Comparison of ENCODE assay signal across 13 cellular contexts in the genomic region with DNA sequence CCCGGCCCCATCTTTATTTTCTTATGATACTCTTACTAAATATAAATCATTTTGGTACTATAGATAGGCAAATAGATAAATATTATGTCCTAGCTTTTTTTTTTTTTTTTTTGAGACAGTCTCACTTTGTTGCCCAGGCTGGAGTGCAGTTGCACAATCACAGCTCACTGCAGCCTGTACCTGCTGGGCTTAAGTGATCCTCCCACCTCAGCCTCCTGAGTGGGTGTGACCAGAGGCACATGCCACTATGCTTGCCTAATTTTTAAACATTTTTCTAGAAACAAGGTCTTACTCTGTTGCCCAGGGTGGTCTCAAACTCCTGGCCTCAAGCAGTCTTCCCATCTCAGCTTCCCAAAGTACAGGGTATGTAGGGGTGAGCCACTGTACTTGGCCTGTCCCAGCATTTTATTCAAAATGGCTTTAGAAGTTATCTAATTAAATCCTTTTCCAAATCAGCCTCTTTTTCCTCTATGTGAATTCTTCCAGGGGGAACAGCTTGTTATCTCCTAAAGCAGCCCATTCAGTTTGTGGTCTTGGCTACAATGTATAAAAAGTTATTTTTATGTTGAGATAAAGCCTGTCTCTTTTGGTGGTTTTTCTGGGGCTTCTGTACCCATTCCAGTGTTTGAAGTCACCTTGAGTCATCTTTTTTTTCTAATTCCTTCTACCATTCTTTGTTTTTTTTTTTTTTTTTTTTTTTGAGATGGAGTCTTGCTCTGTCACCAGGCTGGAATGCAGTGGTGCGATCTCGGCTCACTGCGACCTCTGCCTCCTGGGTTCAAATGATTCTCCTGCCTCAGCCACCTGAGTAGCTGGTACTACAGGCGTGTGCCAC. TPM values are rescaled to one million over a fixed set of nuclear protein-coding genes. Genes with fewer than 3 reads are reported as not detected.
DNase-seq lines count a peak whose midpoint lies in the region; ATAC-seq and TF ChIP-seq lines count a peak whose summit lies in the region.
"Had no signal": no experiment of that assay in that cellular context is flagged by ENCODE, and none has a peak within 500 bp of the region (broad histone marks: within the 10 kb centered on the region; RNA-seq: fewer than 3 reads in every experiment).

No MANE protein-coding gene starts in this region.

- H3K27me3 ChIP-seq in MG63: no peaks in the 10 kb centered on the region

- H3K27me3 Mint-ChIP-seq in chondrocyte (ENCODE audit: low read depth) (no peaks in the 10 kb centered on the region), nephron progenitor cell (ENCODE audit: low read depth, poor library complexity) (no peaks in the 10 kb centered on the region)
- H3K27me3 Mint-ChIP-seq in activated CD8-positive, alpha-beta memory T cell treated with anti-CD3 and anti-CD28 coated beads, Interleukin-2, amount 10 ng/mL, durations not matched to agents 7 days and 5 days: no peaks in the 10 kb centered on the region
- H3K27me3 Mint-ChIP-seq: activated naive CD8-positive, alpha-beta T cell treated with anti-CD3 and anti-CD28 coated beads for 36 hours had no signal

- H3K4me1 Mint-ChIP-seq in chondrocyte (ENCODE audit: low read depth): peaks cover 7% of the 10 kb centered on the region
- no peaks in the 10 kb centered on the region for H3K4me1 Mint-ChIP-seq in nephron progenitor cell
- peaks cover 7% of the 10 kb centered on the region for H3K4me1 Mint-ChIP-seq in activated CD8-positive, alpha-beta memory T cell treated with anti-CD3 and anti-CD28 coated beads, Interleukin-2, amount 10 ng/mL, durations not matched to agents 7 days and 5 days
- H3K4me1 Mint-ChIP-seq: activated naive CD8-positive, alpha-beta T cell treated with anti-CD3 and anti-CD28 coated beads for 36 hours had no signal

- no peak for TF ChIP-seq CTCF in chondrocyte (IDR thresholded peaks at IDR 0.05)
- no peak for TF ChIP-seq CTCF in nephron progenitor cell (IDR thresholded peaks at IDR 0.05)

- H3K4me3 Mint-ChIP-seq in chondrocyte (ENCODE audit: unreplicated experiment) (no peak overlapping the region), nephron progenitor cell (no peak overlapping the region)
- no peak overlapping the region for H3K4me3 Mint-ChIP-seq in activated CD8-positive, alpha-beta memory T cell treated with anti-CD3 and anti-CD28 coated beads, Interleukin-2, amount 10 ng/mL, durations not matched to agents 7 days and 5 days
- H3K4me3 Mint-ChIP-seq: activated naive CD8-positive, alpha-beta T cell treated with anti-CD3 and anti-CD28 coated beads for 36 hours had no signal

- H3K27ac Mint-ChIP-seq in chondrocyte (ENCODE audit: unreplicated experiment): peak overlapping the region; percentile 27
- peak overlapping the region; percentile 68 for H3K27ac Mint-ChIP-seq in nephron progenitor cell
- H3K27ac Mint-ChIP-seq in activated CD8-positive, alpha-beta memory T cell treated with anti-CD3 and anti-CD28 coated beads, Interleukin-2, amount 10 ng/mL, durations not matched to agents 7 days and 5 days: no peak overlapping the region
- H3K27ac Mint-ChIP-seq: activated naive CD8-positive, alpha-beta T cell treated with anti-CD3 and anti-CD28 coated beads for 36 hours had no signal

- peaks cover 4% of the 10 kb centered on the region for H3K36me3 Mint-ChIP-seq in chondrocyte (ENCODE audit: low read depth)
- H3K36me3 Mint-ChIP-seq in nephron progenitor cell (ENCODE audit: low read depth): peaks cover 50% of the 10 kb centered on the region
- peaks cover 36% of the 10 kb centered on the region for H3K36me3 Mint-ChIP-seq in activated CD8-positive, alpha-beta memory T cell treated with anti-CD3 and anti-CD28 coated beads, Interleukin-2, amount 10 ng/mL, durations not matched to agents 7 days and 5 days

- H3K9me3 Mint-ChIP-seq in chondrocyte (ENCODE audit: low read depth): no peaks in the 10 kb centered on the region
- H3K9me3 Mint-ChIP-seq in nephron progenitor cell: no peaks in the 10 kb centered on the region
- no peaks in the 10 kb centered on the region for H3K9me3 Mint-ChIP-seq in activated CD8-positive, alpha-beta memory T cell treated with anti-CD3 and anti-CD28 coated beads, Interleukin-2, amount 10 ng/mL, durations not matched to agents 7 days and 5 days (ENCODE audit: low read depth)
- H3K9me3 Mint-ChIP-seq: activated naive CD8-positive, alpha-beta T cell treated with anti-CD3 and anti-CD28 coated beads for 36 hours had no signal

- peaks cover 81% of the 10 kb centered on the region for H3K36me3 ChIP-seq in MG63

- no peaks in the 10 kb centered on the region for H3K9me3 ChIP-seq in MG63

- H3K4me3 ChIP-seq in MG63: no peak overlapping the region
- H3K4me3 ChIP-seq: coronary artery had no signal

- no peak for ATAC-seq in HG03039 (IDR thresholded peaks at IDR 0.05; ENCODE audit: unreplicated experiment)
- no peak for ATAC-seq in activated CD8-positive, alpha-beta memory T cell treated with anti-CD3 and anti-CD28 coated beads, Interleukin-2, amount 10 ng/mL, durations not matched to agents 7 days and 5 days
- ATAC-seq: left colon had no signal

- CTCF ChIA-PET in activated CD8-positive, alpha-beta memory T cell treated with anti-CD3 and anti-CD28 coated beads, Interleukin-2, amount 10 ng/mL, durations not matched to agents 7 days and 5 days (lab: Charles Lee): interaction anchor here (0.7 to 1.1 kb wide), 3 partner anchors 16 to 50 kb away, joined by 3 to 5 read pairs (median 3); no protein-coding TSS in a partner anchor

- peak; percentile 93 for DNase-seq in ELR (ENCODE audit: low read depth)
- DNase-seq in MG63: peak; percentile 76
- no peak for DNase-seq in chondrocyte (ENCODE audit: low spot score)
- DNase-seq in nephron progenitor cell: no peak
- no peak for DNase-seq in activated CD8-positive, alpha-beta memory T cell treated with anti-CD3 and anti-CD28 coated beads, Interleukin-2, amount 10 ng/mL, durations not matched to agents 7 days and 5 days
- DNase-seq in pons (ENCODE audit: low spot score): no peak
- DNase-seq in NCI-H2029 treated with DMSO at 0.1 percent for 48 hours (lab: John Stamatoyannopoulos, UW): no peak
- DNase-seq: activated naive CD8-positive, alpha-beta T cell treated with anti-CD3 and anti-CD28 coated beads for 36 hours; Calu3; left colon; substantia nigra had no signal

RNA-seq across cellular contexts. Expression of gene MELK, which starts 12.1 kb away (rescaled TPM):
- 75.8 and 95.3 TPM in 2 replicates for total RNA-seq in MG63 (2014; rRNA removed; shearing (Covaris generic); ENCODE audit: low replicate concordance)
- total RNA-seq in chondrocyte: 9.5 to 12.6 TPM (median 10.4 TPM) in 3 replicates
- 10 to 100 TPM; 69.6 to 80.4 TPM for total RNA-seq in activated CD8-positive, alpha-beta memory T cell treated with anti-CD3 and anti-CD28 coated beads, Interleukin-2, amount 10 ng/mL, durations not matched to agents 7 days and 5 days

Comparison
In these comparisons a context has a peak if more than half of its experiments do, and no peak if none do; other contexts are left out.
1. DNase-seq: peak in ELR (single experiment) and MG63 (single experiment); none in chondrocyte (single experiment), nephron progenitor cell (single experiment), activated CD8-positive, alpha-beta memory T cell treated with anti-CD3 and anti-CD28 coated beads, Interleukin-2, amount 10 ng/mL, durations not matched to agents 7 days and 5 days (single experiment), pons (single experiment) and NCI-H2029 treated with DMSO at 0.1 percent for 48 hours (single experiment).